23 cellular contexts compared by ENCODE assay signal in genomic region chr1:245754463-245754961, GRCh38.
DNase-seq lines count a peak whose midpoint lies in the region; ATAC-seq, FAIRE-seq and TF ChIP-seq lines count a peak whose summit lies in the region.
"Had no signal": no experiment of that assay in that cellular context is flagged by ENCODE, and none has a peak within 500 bp of the region (broad histone marks: within the 10 kb centered on the region; RNA-seq: fewer than 3 reads in every experiment).

No MANE protein-coding gene starts in this region.

- H3K4me1 Mint-ChIP-seq in GM23338 (peaks cover 25% of the 10 kb centered on the region), IgD-negative memory B cell (peaks cover 14 to 19% (median 15%) of the 10 kb centered on the region in 3 donors)
- H3K4me1 Mint-ChIP-seq: CD4-positive, alpha-beta memory T cell had no signal

- H4K20me1 ChIP-seq in GM23338 (replicated peaks; ENCODE audit: insufficient read depth): no peaks in the 10 kb centered on the region
- H4K20me1 ChIP-seq in MM.1S (ENCODE audit: insufficient read depth, low read length): no peaks in the 10 kb centered on the region

- H3K79me2 ChIP-seq in GM23338 (replicated peaks; ENCODE audit: insufficient read depth) (no peaks in the 10 kb centered on the region), trophoblast cell (ENCODE audit: control insufficient read depth, insufficient read depth, low read length, poor library complexity) (peaks cover 4% of the 10 kb centered on the region), MM.1S (ENCODE audit: low read length) (no peaks in the 10 kb centered on the region)

- no peak overlapping the region for H4K8ac ChIP-seq in trophoblast cell (ENCODE audit: low read depth, low read length)

- no peak overlapping the region for H3K14ac ChIP-seq in trophoblast cell (ENCODE audit: low read length)

- H3K9me3 Mint-ChIP-seq in GM23338: no peaks in the 10 kb centered on the region
- peaks cover 0 to 23% (median 0%) of the 10 kb centered on the region in 3 donors for H3K9me3 Mint-ChIP-seq in IgD-negative memory B cell

- no peak overlapping the region for H2BK120ac ChIP-seq in trophoblast cell (ENCODE audit: insufficient read depth, low read length, poor library complexity)

- intact Hi-C loops in pancreas (cut with DNase I): no loop called here

- H4K91ac ChIP-seq in trophoblast cell (ENCODE audit: low read depth, low read length): no peak overlapping the region

- no peak overlapping the region for H3K4me3 Mint-ChIP-seq in GM23338
- peak overlapping the region in 2 of 4 donors; percentile 77 to 81 for H3K4me3 Mint-ChIP-seq in IgD-negative memory B cell
- H3K4me3 Mint-ChIP-seq: CD4-positive, alpha-beta memory T cell had no signal

- H3K27ac Mint-ChIP-seq in GM23338 (no peak overlapping the region), IgD-negative memory B cell (peak overlapping the region in 2 of 3 donors; percentile 5 to 69)
- H3K27ac Mint-ChIP-seq: CD4-positive, alpha-beta memory T cell had no signal

- H3K4me3 ChIP-seq in GM23338 (no peak overlapping the region), trophoblast cell (ENCODE audit: low read depth, low read length) (no peak overlapping the region), MM.1S (ENCODE audit: low read length) (no peak overlapping the region), pancreas (no peak overlapping the region)
- H3K4me3 ChIP-seq: right lobe of liver, tibial nerve had no signal

- H3F3A ChIP-seq in GM23338 (replicated peaks; ENCODE audit: low read depth) (no peaks in the 10 kb centered on the region), MM.1S (ENCODE audit: insufficient read depth, low read length) (no peaks in the 10 kb centered on the region)

- no peak overlapping the region for H2BK12ac ChIP-seq in trophoblast cell (ENCODE audit: low read length)

- H3K23ac ChIP-seq in trophoblast cell (ENCODE audit: low read length): no peak overlapping the region

- H4K12ac ChIP-seq in trophoblast cell (ENCODE audit: low read depth, low read length): no peak overlapping the region

- no peak overlapping the region for H3K18ac ChIP-seq in trophoblast cell (ENCODE audit: low read length)

- H3K4me1 ChIP-seq in GM23338 (ENCODE audit: insufficient read depth): peaks cover 10% of the 10 kb centered on the region; the same call in 1 of the 2 replicates
- peaks cover 19 to 26% of the 10 kb centered on the region in 2 experiments for H3K4me1 ChIP-seq in trophoblast cell (ENCODE audit: control insufficient read depth in 1 of 2, insufficient read depth in 2 of 2, low read length in 2 of 2)
- H3K4me1 ChIP-seq in MM.1S (ENCODE audit: low read length): no peaks in the 10 kb centered on the region
- no peaks in the 10 kb centered on the region for H3K4me1 ChIP-seq in pancreas
- H3K4me1 ChIP-seq: foreskin keratinocyte, right lobe of liver, tibial nerve had no signal

- TF ChIP-seq CTCF in GM23338 (conservative IDR thresholded peaks at IDR 0.05; ENCODE audit: low read depth in 2 of 2): 0 out of 4 replicates have a peak, but pooled peaks of 1 of the 2 experiments have one; percentile 21
- no peak for TF ChIP-seq CTCF in VCaP (conservative IDR thresholded peaks at IDR 0.05)
- TF ChIP-seq CTCF in MM.1S (IDR thresholded peaks at IDR 0.05; ENCODE audit: low read length): no peak
- TF ChIP-seq CTCF in pancreas (IDR thresholded peaks at IDR 0.05): no peak

- no peaks in the 10 kb centered on the region; the same call in 1 of the 2 replicates for H3K9me2 ChIP-seq in GM23338 (ENCODE audit: insufficient read depth)
- no peaks in the 10 kb centered on the region for H3K9me2 ChIP-seq in MM.1S (replicated peaks; ENCODE audit: insufficient read depth, low read length)

- ATAC-seq in GM23338 (peak; percentile 59; the same call in 2 of the 3 replicates), pancreas (no peak), GM19395 (IDR thresholded peaks at IDR 0.05; ENCODE audit: unreplicated experiment) (no peak)
- ATAC-seq: foreskin keratinocyte, left ventricle myocardium superior, right lobe of liver had no signal

- no peaks in the 10 kb centered on the region for H3K27me3 Mint-ChIP-seq in GM23338 (ENCODE audit: insufficient read depth, low read depth, poor library complexity)
- H3K27me3 Mint-ChIP-seq in IgD-negative memory B cell: no peaks in the 10 kb centered on the region
- H3K27me3 Mint-ChIP-seq: CD4-positive, alpha-beta memory T cell had no signal

- H3K9me3 ChIP-seq in trophoblast cell (ENCODE audit: insufficient read depth, low read depth, low read length) (no peaks in the 10 kb centered on the region), MM.1S (replicated peaks; ENCODE audit: insufficient read depth, low read length) (no peaks in the 10 kb centered on the region), pancreas (no peaks in the 10 kb centered on the region)
- H3K9me3 ChIP-seq: right lobe of liver had no signal

- no peak overlapping the region for H2BK5ac ChIP-seq in trophoblast cell (ENCODE audit: low read depth, low read length, poor library complexity)

- peaks cover 21% of the 10 kb centered on the region for H3K79me1 ChIP-seq in trophoblast cell (ENCODE audit: low read length)

- H3K36me3 ChIP-seq in GM23338 (ENCODE audit: insufficient read depth) (no peaks in the 10 kb centered on the region), trophoblast cell (ENCODE audit: control insufficient read depth in 1 of 2, insufficient read depth in 2 of 2, low read length in 2 of 2) (no peaks in the 10 kb centered on the region), MM.1S (replicated peaks; ENCODE audit: insufficient read depth, low read length) (no peaks in the 10 kb centered on the region), pancreas (no peaks in the 10 kb centered on the region)
- H3K36me3 ChIP-seq: brain microvascular endothelial cell, right lobe of liver had no signal

- H3K36me3 Mint-ChIP-seq in GM23338 (ENCODE audit: low read depth) (peaks cover 3% of the 10 kb centered on the region; the same call in 1 of the 3 replicates), IgD-negative memory B cell (peaks cover 9% of the 10 kb centered on the region)

- peak overlapping the region; percentile 47 for H3K4ac ChIP-seq in trophoblast cell (ENCODE audit: low read depth, low read length)

- no peak overlapping the region for H3K27ac ChIP-seq in GM23338 (ENCODE audit: low read depth)
- peak overlapping the region; percentile 42 for H3K27ac ChIP-seq in VCaP
- peak overlapping the region; percentile 22 for H3K27ac ChIP-seq in trophoblast cell (ENCODE audit: low read depth, low read length)
- no peak overlapping the region for H3K27ac ChIP-seq in MM.1S (ENCODE audit: low read length)
- H3K27ac ChIP-seq in pancreas: no peak overlapping the region
- H3K27ac ChIP-seq: brain microvascular endothelial cell, foreskin keratinocyte, right lobe of liver, tibial nerve had no signal

- H2AK5ac ChIP-seq in trophoblast cell (ENCODE audit: low read length): no peak overlapping the region

- H2AFZ ChIP-seq in GM23338 (no peak overlapping the region), trophoblast cell (ENCODE audit: insufficient read depth, low read length, poor library complexity) (no peak overlapping the region), MM.1S (ENCODE audit: low read length) (no peak overlapping the region)

- no peak for FAIRE-seq in pancreas (lab: Jason Lieb, UNC)

- H3K4me2 ChIP-seq in GM23338 (no peak overlapping the region), trophoblast cell (ENCODE audit: low read length) (no peak overlapping the region), MM.1S (ENCODE audit: low read depth, low read length) (no peak overlapping the region)

- H3K27me3 ChIP-seq in GM23338 (ENCODE audit: insufficient read depth) (no peaks in the 10 kb centered on the region), trophoblast cell (ENCODE audit: insufficient read depth, low read length) (no peaks in the 10 kb centered on the region), MM.1S (replicated peaks; ENCODE audit: insufficient read depth, low read length) (no peaks in the 10 kb centered on the region), pancreas (no peaks in the 10 kb centered on the region)
- H3K27me3 ChIP-seq: brain microvascular endothelial cell, foreskin keratinocyte, right lobe of liver, tibial nerve had no signal

- no CpG with 5 or more reads among the region's 3 CpGs for WGBS in trophoblast cell (ENCODE audit: extremely low coverage, insufficient coverage, insufficient read length)
- 96% methylated on average over 3 of the region's 3 CpGs for WGBS in pancreas, 2 donors

- no peak overlapping the region for H3K9ac ChIP-seq in trophoblast cell (ENCODE audit: low read length)
- H3K9ac ChIP-seq in MM.1S (ENCODE audit: low read length): no peak overlapping the region

- DNase-seq in GM23338 (ENCODE audit: low spot score): peak; percentile 44
- DNase-seq in trophoblast cell: no peak
- no peak for DNase-seq in MM.1S
- no peak for DNase-seq in pancreas
- DNase-seq: activated naive CD4-positive, alpha-beta T cell; activated T-cell treated with anti-CD3 and anti-CD28 coated beads, Interleukin-2, amount 50 U/mL, for 1 hour; brain microvascular endothelial cell; CD4-positive, alpha-beta memory T cell; effector memory CD4-positive, alpha-beta T cell; foreskin keratinocyte; GOT3; left ventricle myocardium superior; NCI-H1105 treated with DMSO at 0.1 percent for 48 hours; NCI-H2029; NCI-H2227 treated with DMSO at 0.1 percent for 48 hours; NCI-H748 treated with DMSO at 0.1 percent for 48 hours; right lobe of liver; SW 1271; T1000 had no signal

TF ChIP-seq in GM23338, 12 proteins besides CTCF, POLR2A, EP300 and RAD21 (continues in another document):
- no peak for TF ChIP-seq JUNB (IDR thresholded peaks at IDR 0.05; ENCODE audit: unreplicated experiment)
- no peak for TF ChIP-seq NANOG (IDR thresholded peaks at IDR 0.05; ENCODE audit: borderline replicate concordance)
- no peak for TF ChIP-seq EZH2phosphoT487 (IDR thresholded peaks at IDR 0.05; ENCODE audit: unreplicated experiment)

Comparison
In these comparisons a context has a peak if more than half of its experiments do, and no peak if none do; other contexts are left out.
1. H3K27ac ChIP-seq: peak in VCaP (single experiment) and trophoblast cell (single experiment); none in GM23338 (single experiment), MM.1S (single experiment) and pancreas (0 of 4).